8 cellular contexts compared by ENCODE assay signal in genomic region chr5:73201547-73202513, GRCh38. TPM values are rescaled to one million over a fixed set of nuclear protein-coding genes. Genes with fewer than 3 reads are reported as not detected.
A peak's percentile ranks its signal among the peaks of the same experiment; 100 is the strongest.
DNase-seq lines count a peak whose midpoint lies in the region; ATAC-seq and TF ChIP-seq lines count a peak whose summit lies in the region.

No MANE protein-coding gene starts in this region.

- H3K27ac Mint-ChIP-seq in activated CD4-positive, alpha-beta T cell treated with anti-CD3 and anti-CD28 coated beads for 36 hours: no peak overlapping the region

- H3K4me3 ChIP-seq in choroid plexus epithelial cell (ENCODE audit: low read depth, low read length) (peak overlapping the region; percentile 2), left lung (no peak overlapping the region)

- peaks cover 69% of the 10 kb centered on the region for H3K27me3 Mint-ChIP-seq in activated CD4-positive, alpha-beta T cell treated with anti-CD3 and anti-CD28 coated beads for 36 hours

- POLR2A ChIA-PET in activated CD4-positive, alpha-beta T cell treated with anti-CD3 and anti-CD28 coated beads for 36 hours (lab: Charles Lee): no interaction called here

- CTCF ChIA-PET in activated CD4-positive, alpha-beta T cell treated with anti-CD3 and anti-CD28 coated beads for 36 hours (lab: Charles Lee): interaction anchor here (0.6 to 4.4 kb wide), 8 partner anchors 12 to 136 kb away, joined by 3 to 28 read pairs (median 7); partner anchors contain the start of gene TMEM174

- no peaks in the 10 kb centered on the region for H3K36me3 Mint-ChIP-seq in activated CD4-positive, alpha-beta T cell treated with anti-CD3 and anti-CD28 coated beads for 36 hours (ENCODE audit: low read depth)

- peaks cover 0 to 56% of the 10 kb centered on the region in 2 donors for H3K27me3 ChIP-seq in left lung

- ATAC-seq in activated CD4-positive, alpha-beta T cell treated with anti-CD3 and anti-CD28 coated beads for 36 hours: peak; percentile 96
- peak; percentile 99 for ATAC-seq in left lung

- peak; percentile 48 for DNase-seq in CMK (ENCODE audit: low read depth)
- peak; percentile 71 for DNase-seq in H4 (ENCODE audit: low spot score)
- peak; percentile 88 for DNase-seq in NCI-H2029 (lab: John Stamatoyannopoulos, UW)
- peak; percentile 85 for DNase-seq in activated CD4-positive, alpha-beta T cell treated with anti-CD3 and anti-CD28 coated beads for 36 hours
- peak; percentile 79 for DNase-seq in choroid plexus epithelial cell (ENCODE audit: low read depth)
- DNase-seq in left lung: peak; percentile 78 to 93
- peak in 2 of 3 donors; percentile 35 to 64 for DNase-seq in stimulated activated CD4-positive, alpha-beta T cell treated with anti-CD3 and anti-CD28 coated beads, TNF-alpha, amount 100 ng/mL, for 1 hour (ENCODE audit: low read depth in 3 of 3, low spot score in 1 of 3)
- DNase-seq in DMS153 (lab: John Stamatoyannopoulos, UW): no peak

- H3K4me3 Mint-ChIP-seq in activated CD4-positive, alpha-beta T cell treated with anti-CD3 and anti-CD28 coated beads for 36 hours: no peak overlapping the region

- TF ChIP-seq CTCF in choroid plexus epithelial cell (conservative IDR thresholded peaks at IDR 0.05; ENCODE audit: low read depth, low read length): peak; percentile 87
- peak; percentile 78 to 81 for TF ChIP-seq CTCF in left lung (IDR thresholded peaks at IDR 0.05)

- H3K4me1 Mint-ChIP-seq in activated CD4-positive, alpha-beta T cell treated with anti-CD3 and anti-CD28 coated beads for 36 hours: peaks cover 3% of the 10 kb centered on the region

- H3K9me3 Mint-ChIP-seq in activated CD4-positive, alpha-beta T cell treated with anti-CD3 and anti-CD28 coated beads for 36 hours (ENCODE audit: low read depth): no peaks in the 10 kb centered on the region

- H3K4me1 ChIP-seq in left lung: peaks cover 0 to 9% of the 10 kb centered on the region in 2 donors

- no peaks in the 10 kb centered on the region for H3K36me3 ChIP-seq in left lung

- intact Hi-C loops in activated CD4-positive, alpha-beta T cell treated with anti-CD3 and anti-CD28 coated beads for 36 hours (cut with DNase I, micrococcal nuclease): loop anchor here (1.0 to 5.0 kb wide), 4 partner anchors 119 to 280 kb away; partner anchors contain the start of gene FCHO2 (in 1 of the 2)
- intact Hi-C loops in left lung (cut with DNase I): no loop called here

- no peak overlapping the region for H3K27ac ChIP-seq in left lung

- no peaks in the 10 kb centered on the region for H3K9me3 ChIP-seq in left lung

RNA-seq across cellular contexts. Expression of gene TMEM174, which starts 28.8 kb away (rescaled TPM):
- not detected in 2 replicates for total RNA-seq in H4 (2014; rRNA removed; shearing (Covaris generic))
- not detected for total RNA-seq in activated CD4-positive, alpha-beta T cell treated with anti-CD3 and anti-CD28 coated beads for 36 hours
- not detected for total RNA-seq in left lung

Comparison
In these comparisons a context has a peak if more than half of its experiments do, and no peak if none do; other contexts are left out.
1. intact Hi-C loops: an anchor here in activated CD4-positive, alpha-beta T cell treated with anti-CD3 and anti-CD28 coated beads for 36 hours (1.0 to 5.0 kb wide); none called in left lung.